In the genomic region with DNA sequence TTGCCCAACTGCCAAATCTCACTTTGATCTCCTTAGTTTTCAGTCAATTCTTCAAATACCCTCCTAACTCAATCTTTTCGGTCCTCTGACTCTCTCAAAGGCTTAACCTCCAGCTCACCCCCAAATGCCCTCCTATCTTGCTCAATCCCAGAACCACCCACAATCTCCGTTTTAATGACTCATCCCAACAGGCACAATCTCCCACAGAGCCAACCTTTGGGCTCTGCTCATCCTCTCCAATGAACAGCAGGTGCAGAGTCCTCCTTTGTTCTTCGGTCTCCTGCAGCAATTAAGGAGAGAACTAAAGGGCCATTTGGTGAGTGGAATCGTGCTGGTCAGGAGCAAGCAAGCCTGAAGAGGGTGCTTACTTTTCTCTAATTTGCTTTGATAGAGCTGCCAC, we compare ENCODE assay signal across 19 cellular contexts.
DNase-seq lines count a peak whose midpoint lies in the region; ATAC-seq, FAIRE-seq and TF ChIP-seq lines count a peak whose summit lies in the region.
"Had no signal": no experiment of that assay in that cellular context is flagged by ENCODE, and none has a peak within 500 bp of the region (broad histone marks: within the 10 kb centered on the region; RNA-seq: fewer than 3 reads in every experiment).

No MANE protein-coding gene starts in this region.

- peak; percentile 25 for DNase-seq in MCF 10A (ENCODE audit: unreplicated experiment)
- no peak for DNase-seq in breast epithelium (ENCODE audit: low spot score in 2 of 2)
- DNase-seq in RWPE1 (ENCODE audit: low spot score): peak; percentile 24
- DNase-seq in iPS DF 19.7 (ENCODE audit: low read depth, low spot score): peak; percentile 30
- DNase-seq in urothelium cell line (ENCODE audit: low spot score): peak; percentile 29
- DNase-seq in central memory CD4-positive, alpha-beta T cell: no peak
- DNase-seq: aorta; CD4-positive, alpha-beta T cell; KBM-7; NCI-H1694 treated with DMSO at 0.1 percent for 48 hours; NCI-H526; upper lobe of right lung had no signal

- no peaks in the 10 kb centered on the region for H3K9me3 Mint-ChIP-seq in MCF 10A (ENCODE audit: unreplicated experiment)
- H3K9me3 Mint-ChIP-seq in stimulated activated memory B cell treated with anti-CD40 and anti-IgM and Interleukin-4, amounts not matched to agents 10 μg/mL and 1 μg/mL and 100 μg/mL, for 72 hours: peaks cover 5% of the 10 kb centered on the region

- H3K27ac Mint-ChIP-seq in MCF 10A (ENCODE audit: low read depth, unreplicated experiment): no peak overlapping the region
- no peak overlapping the region for H3K27ac Mint-ChIP-seq in stimulated activated memory B cell treated with anti-CD40 and anti-IgM and Interleukin-4, amounts not matched to agents 10 μg/mL and 1 μg/mL and 100 μg/mL, for 72 hours
- H3K27ac Mint-ChIP-seq: CD4-positive, alpha-beta T cell; stimulated activated naive CD8-positive, alpha-beta T cell treated with anti-CD3 and anti-CD28 coated beads, Interleukin-15, Interleukin-2, amounts not matched to agents 100 ng/mL and 50 ng/mL, for 24 hours had no signal

- H3K4me1 ChIP-seq in breast epithelium: no peaks in the 10 kb centered on the region
- H3K4me1 ChIP-seq: upper lobe of right lung had no signal

- no peak for TF ChIP-seq POLR2A in breast epithelium (IDR thresholded peaks at IDR 0.05)

- no peak overlapping the region for H3K27ac ChIP-seq in breast epithelium
- no peak overlapping the region for H3K27ac ChIP-seq in RWPE1
- H3K27ac ChIP-seq: coronary artery, upper lobe of right lung, VCaP had no signal

- peaks cover 12% of the 10 kb centered on the region for H3K27me3 Mint-ChIP-seq in MCF 10A (ENCODE audit: insufficient read depth, unreplicated experiment)
- H3K27me3 Mint-ChIP-seq in stimulated activated memory B cell treated with anti-CD40 and anti-IgM and Interleukin-4, amounts not matched to agents 10 μg/mL and 1 μg/mL and 100 μg/mL, for 72 hours: no peaks in the 10 kb centered on the region
- H3K27me3 Mint-ChIP-seq: CD4-positive, alpha-beta T cell; stimulated activated naive CD8-positive, alpha-beta T cell treated with anti-CD3 and anti-CD28 coated beads, Interleukin-15, Interleukin-2, amounts not matched to agents 100 ng/mL and 50 ng/mL, for 24 hours had no signal

- H3K4me3 ChIP-seq in breast epithelium: no peak overlapping the region
- H3K4me3 ChIP-seq: coronary artery, GM12878, upper lobe of right lung had no signal

- no peaks in the 10 kb centered on the region for H3K4me1 Mint-ChIP-seq in MCF 10A (ENCODE audit: insufficient read depth, unreplicated experiment)
- no peaks in the 10 kb centered on the region for H3K4me1 Mint-ChIP-seq in stimulated activated memory B cell treated with anti-CD40 and anti-IgM and Interleukin-4, amounts not matched to agents 10 μg/mL and 1 μg/mL and 100 μg/mL, for 72 hours

- H3K4me3 Mint-ChIP-seq in MCF 10A (ENCODE audit: unreplicated experiment): no peak overlapping the region
- H3K4me3 Mint-ChIP-seq in stimulated activated memory B cell treated with anti-CD40 and anti-IgM and Interleukin-4, amounts not matched to agents 10 μg/mL and 1 μg/mL and 100 μg/mL, for 72 hours: no peak overlapping the region
- H3K4me3 Mint-ChIP-seq: CD4-positive, alpha-beta T cell; stimulated activated naive CD8-positive, alpha-beta T cell treated with anti-CD3 and anti-CD28 coated beads, Interleukin-15, Interleukin-2, amounts not matched to agents 100 ng/mL and 50 ng/mL, for 24 hours had no signal

- TF ChIP-seq CTCF in MCF 10A (IDR thresholded peaks at IDR 0.05; ENCODE audit: unreplicated experiment) (no peak), breast epithelium (IDR thresholded peaks at IDR 0.05) (no peak), RWPE1 (conservative IDR thresholded peaks at IDR 0.05; ENCODE audit: low read depth) (no peak)

- no peak for ATAC-seq in GM18868 (IDR thresholded peaks at IDR 0.05; ENCODE audit: unreplicated experiment)
- no peak for ATAC-seq in stimulated activated memory B cell treated with anti-CD40 and anti-IgM and Interleukin-4, amounts not matched to agents 10 μg/mL and 1 μg/mL and 100 μg/mL, for 72 hours
- ATAC-seq: GM12878, Panc1, upper lobe of right lung had no signal

- no peak for FAIRE-seq in urothelium cell line (lab: Jason Lieb, UNC)
- FAIRE-seq: GM12878 had no signal

- intact Hi-C loops in MCF 10A (cut with micrococcal nuclease): no loop called here
- intact Hi-C loops in breast epithelium (cut with DNase I; ENCODE audit: low total_unique reads): no loop called here

- H3K27me3 ChIP-seq in breast epithelium: no peaks in the 10 kb centered on the region
- H3K27me3 ChIP-seq: upper lobe of right lung had no signal

- CTCF ChIA-PET in MCF 10A (lab: Yijun Ruan, JAX): interaction anchor here (0.6 to 0.8 kb wide), 2 partner anchors 25 to 1151 kb away, joined by 3 read pairs; no protein-coding TSS in a partner anchor
- CTCF ChIA-PET in RWPE1 (lab: Yijun Ruan, JAX): no interaction called here

- H3K36me3 ChIP-seq in breast epithelium: no peaks in the 10 kb centered on the region
- H3K36me3 ChIP-seq: upper lobe of right lung had no signal

- POLR2A ChIA-PET in MCF 10A (lab: Yijun Ruan, JAX) (no interaction called here), RWPE1 (lab: Yijun Ruan, JAX; ENCODE audit: low non-redundant PET) (no interaction called here)

- H3K9me3 ChIP-seq in breast epithelium: no peaks in the 10 kb centered on the region
- H3K9me3 ChIP-seq: upper lobe of right lung had no signal

- BruUV-seq in MCF 10A (replicated peaks; lab: Mats Ljungman, UMichigan): no TSS peak

- H3K36me3 Mint-ChIP-seq in MCF 10A (ENCODE audit: insufficient read depth, unreplicated experiment): no peaks in the 10 kb centered on the region
- H3K36me3 Mint-ChIP-seq in stimulated activated memory B cell treated with anti-CD40 and anti-IgM and Interleukin-4, amounts not matched to agents 10 μg/mL and 1 μg/mL and 100 μg/mL, for 72 hours: no peaks in the 10 kb centered on the region

Comparison
In these comparisons a context has a peak if more than half of its experiments do, and no peak if none do; other contexts are left out.
1. DNase-seq: peak in MCF 10A (single experiment), RWPE1 (single experiment), iPS DF 19.7 (single experiment) and urothelium cell line (single experiment); none in breast epithelium (0 of 2) and central memory CD4-positive, alpha-beta T cell (single experiment).